1 cellular context compared by ENCODE assay signal in genomic region chr6:3380344-3381232, GRCh38.
A peak's percentile ranks its signal among the peaks of the same experiment; 100 is the strongest.
TF ChIP-seq lines count a peak whose summit lies in the region.

No MANE protein-coding gene starts in this region.

TF ChIP-seq in HepG2, 621 proteins besides CTCF, POLR2A, EP300 and RAD21 (continued from another document and continues in another):
- TF ChIP-seq, protein P1, sequence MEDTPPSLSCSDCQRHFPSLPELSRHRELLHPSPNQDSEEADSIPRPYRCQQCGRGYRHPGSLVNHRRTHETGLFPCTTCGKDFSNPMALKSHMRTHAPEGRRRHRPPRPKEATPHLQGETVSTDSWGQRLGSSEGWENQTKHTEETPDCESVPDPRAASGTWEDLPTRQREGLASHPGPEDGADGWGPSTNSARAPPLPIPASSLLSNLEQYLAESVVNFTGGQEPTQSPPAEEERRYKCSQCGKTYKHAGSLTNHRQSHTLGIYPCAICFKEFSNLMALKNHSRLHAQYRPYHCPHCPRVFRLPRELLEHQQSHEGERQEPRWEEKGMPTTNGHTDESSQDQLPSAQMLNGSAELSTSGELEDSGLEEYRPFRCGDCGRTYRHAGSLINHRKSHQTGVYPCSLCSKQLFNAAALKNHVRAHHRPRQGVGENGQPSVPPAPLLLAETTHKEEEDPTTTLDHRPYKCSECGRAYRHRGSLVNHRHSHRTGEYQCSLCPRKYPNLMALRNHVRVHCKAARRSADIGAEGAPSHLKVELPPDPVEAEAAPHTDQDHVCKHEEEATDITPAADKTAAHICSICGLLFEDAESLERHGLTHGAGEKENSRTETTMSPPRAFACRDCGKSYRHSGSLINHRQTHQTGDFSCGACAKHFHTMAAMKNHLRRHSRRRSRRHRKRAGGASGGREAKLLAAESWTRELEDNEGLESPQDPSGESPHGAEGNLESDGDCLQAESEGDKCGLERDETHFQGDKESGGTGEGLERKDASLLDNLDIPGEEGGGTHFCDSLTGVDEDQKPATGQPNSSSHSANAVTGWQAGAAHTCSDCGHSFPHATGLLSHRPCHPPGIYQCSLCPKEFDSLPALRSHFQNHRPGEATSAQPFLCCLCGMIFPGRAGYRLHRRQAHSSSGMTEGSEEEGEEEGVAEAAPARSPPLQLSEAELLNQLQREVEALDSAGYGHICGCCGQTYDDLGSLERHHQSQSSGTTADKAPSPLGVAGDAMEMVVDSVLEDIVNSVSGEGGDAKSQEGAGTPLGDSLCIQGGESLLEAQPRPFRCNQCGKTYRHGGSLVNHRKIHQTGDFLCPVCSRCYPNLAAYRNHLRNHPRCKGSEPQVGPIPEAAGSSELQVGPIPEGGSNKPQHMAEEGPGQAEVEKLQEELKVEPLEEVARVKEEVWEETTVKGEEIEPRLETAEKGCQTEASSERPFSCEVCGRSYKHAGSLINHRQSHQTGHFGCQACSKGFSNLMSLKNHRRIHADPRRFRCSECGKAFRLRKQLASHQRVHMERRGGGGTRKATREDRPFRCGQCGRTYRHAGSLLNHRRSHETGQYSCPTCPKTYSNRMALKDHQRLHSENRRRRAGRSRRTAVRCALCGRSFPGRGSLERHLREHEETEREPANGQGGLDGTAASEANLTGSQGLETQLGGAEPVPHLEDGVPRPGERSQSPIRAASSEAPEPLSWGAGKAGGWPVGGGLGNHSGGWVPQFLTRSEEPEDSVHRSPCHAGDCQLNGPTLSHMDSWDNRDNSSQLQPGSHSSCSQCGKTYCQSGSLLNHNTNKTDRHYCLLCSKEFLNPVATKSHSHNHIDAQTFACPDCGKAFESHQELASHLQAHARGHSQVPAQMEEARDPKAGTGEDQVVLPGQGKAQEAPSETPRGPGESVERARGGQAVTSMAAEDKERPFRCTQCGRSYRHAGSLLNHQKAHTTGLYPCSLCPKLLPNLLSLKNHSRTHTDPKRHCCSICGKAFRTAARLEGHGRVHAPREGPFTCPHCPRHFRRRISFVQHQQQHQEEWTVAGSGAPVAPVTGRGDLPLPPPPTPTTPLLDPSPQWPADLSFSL (CRISPR knock-in tag; IDR thresholded peaks at IDR 0.05): peak; percentile 79
- TF ChIP-seq U2AF2 (IDR thresholded peaks at IDR 0.05; ENCODE audit: low read depth, low read length) (no peak), ZNF292 (CRISPR knock-in tag; IDR thresholded peaks at IDR 0.05; ENCODE audit: borderline replicate concordance, low read depth) (no peak), GFI1 (CRISPR knock-in tag; IDR thresholded peaks at IDR 0.05; ENCODE audit: borderline replicate concordance) (peak; percentile 84), PTBP1 (IDR thresholded peaks at IDR 0.05; ENCODE audit: low read depth, low read length, poor library complexity, severe bottlenecking) (no peak), FOXJ3 (CRISPR knock-in tag; IDR thresholded peaks at IDR 0.05; ENCODE audit: borderline replicate concordance) (peak; percentile 96; the same call in 1 of the 2 replicates), ZNF441 (CRISPR knock-in tag; IDR thresholded peaks at IDR 0.05; ENCODE audit: borderline replicate concordance) (no peak), ZBTB44 (CRISPR knock-in tag; IDR thresholded peaks at IDR 0.05) (no peak), ZNF549 (CRISPR knock-in tag; IDR thresholded peaks at IDR 0.05) (no peak), TMF1 (CRISPR knock-in tag; IDR thresholded peaks at IDR 0.05; ENCODE audit: low read depth) (peak; percentile 60; the same call in 1 of the 2 replicates), HNRNPK (IDR thresholded peaks at IDR 0.05; ENCODE audit: low read depth, low read length, poor library complexity, severe bottlenecking) (no peak), ATF1 (CRISPR knock-in tag; IDR thresholded peaks at IDR 0.05) (peak; percentile 58; the same call in 1 of the 2 replicates), ZNF776 (CRISPR knock-in tag; IDR thresholded peaks at IDR 0.05) (no peak), SALL2 (CRISPR knock-in tag; IDR thresholded peaks at IDR 0.05) (no peak), ATRX (CRISPR knock-in tag; IDR thresholded peaks at IDR 0.05; ENCODE audit: borderline replicate concordance) (no peak), CBX1 (IDR thresholded peaks at IDR 0.05; ENCODE audit: low read depth) (no peak), DR1 (CRISPR knock-in tag; IDR thresholded peaks at IDR 0.05) (no peak), ARID5B (CRISPR knock-in tag; IDR thresholded peaks at IDR 0.05) (peak; percentile 94), ZIK1 (CRISPR knock-in tag; IDR thresholded peaks at IDR 0.05; ENCODE audit: borderline replicate concordance, low read depth) (no peak), ZNF766 (CRISPR knock-in tag; IDR thresholded peaks at IDR 0.05; ENCODE audit: borderline replicate concordance) (peak; percentile 72; the same call in 1 of the 2 replicates), PAWR (CRISPR knock-in tag; IDR thresholded peaks at IDR 0.05; ENCODE audit: borderline replicate concordance) (no peak), ZNF598 (CRISPR knock-in tag; IDR thresholded peaks at IDR 0.05; ENCODE audit: borderline replicate concordance) (0 out of 2 replicates have a peak, but pooled peaks have one; percentile 29)
- TF ChIP-seq, protein P2, sequence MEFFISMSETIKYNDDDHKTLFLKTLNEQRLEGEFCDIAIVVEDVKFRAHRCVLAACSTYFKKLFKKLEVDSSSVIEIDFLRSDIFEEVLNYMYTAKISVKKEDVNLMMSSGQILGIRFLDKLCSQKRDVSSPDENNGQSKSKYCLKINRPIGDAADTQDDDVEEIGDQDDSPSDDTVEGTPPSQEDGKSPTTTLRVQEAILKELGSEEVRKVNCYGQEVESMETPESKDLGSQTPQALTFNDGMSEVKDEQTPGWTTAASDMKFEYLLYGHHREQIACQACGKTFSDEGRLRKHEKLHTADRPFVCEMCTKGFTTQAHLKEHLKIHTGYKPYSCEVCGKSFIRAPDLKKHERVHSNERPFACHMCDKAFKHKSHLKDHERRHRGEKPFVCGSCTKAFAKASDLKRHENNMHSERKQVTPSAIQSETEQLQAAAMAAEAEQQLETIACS (CRISPR knock-in tag; IDR thresholded peaks at IDR 0.05): no peak
- TF ChIP-seq, protein P3, sequence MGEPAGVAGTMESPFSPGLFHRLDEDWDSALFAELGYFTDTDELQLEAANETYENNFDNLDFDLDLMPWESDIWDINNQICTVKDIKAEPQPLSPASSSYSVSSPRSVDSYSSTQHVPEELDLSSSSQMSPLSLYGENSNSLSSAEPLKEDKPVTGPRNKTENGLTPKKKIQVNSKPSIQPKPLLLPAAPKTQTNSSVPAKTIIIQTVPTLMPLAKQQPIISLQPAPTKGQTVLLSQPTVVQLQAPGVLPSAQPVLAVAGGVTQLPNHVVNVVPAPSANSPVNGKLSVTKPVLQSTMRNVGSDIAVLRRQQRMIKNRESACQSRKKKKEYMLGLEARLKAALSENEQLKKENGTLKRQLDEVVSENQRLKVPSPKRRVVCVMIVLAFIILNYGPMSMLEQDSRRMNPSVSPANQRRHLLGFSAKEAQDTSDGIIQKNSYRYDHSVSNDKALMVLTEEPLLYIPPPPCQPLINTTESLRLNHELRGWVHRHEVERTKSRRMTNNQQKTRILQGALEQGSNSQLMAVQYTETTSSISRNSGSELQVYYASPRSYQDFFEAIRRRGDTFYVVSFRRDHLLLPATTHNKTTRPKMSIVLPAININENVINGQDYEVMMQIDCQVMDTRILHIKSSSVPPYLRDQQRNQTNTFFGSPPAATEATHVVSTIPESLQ (CRISPR knock-in tag; conservative IDR thresholded peaks at IDR 0.05): 0 out of 2 replicates have a peak, but pooled peaks have one; percentile 14
- TF ChIP-seq, protein P4, sequence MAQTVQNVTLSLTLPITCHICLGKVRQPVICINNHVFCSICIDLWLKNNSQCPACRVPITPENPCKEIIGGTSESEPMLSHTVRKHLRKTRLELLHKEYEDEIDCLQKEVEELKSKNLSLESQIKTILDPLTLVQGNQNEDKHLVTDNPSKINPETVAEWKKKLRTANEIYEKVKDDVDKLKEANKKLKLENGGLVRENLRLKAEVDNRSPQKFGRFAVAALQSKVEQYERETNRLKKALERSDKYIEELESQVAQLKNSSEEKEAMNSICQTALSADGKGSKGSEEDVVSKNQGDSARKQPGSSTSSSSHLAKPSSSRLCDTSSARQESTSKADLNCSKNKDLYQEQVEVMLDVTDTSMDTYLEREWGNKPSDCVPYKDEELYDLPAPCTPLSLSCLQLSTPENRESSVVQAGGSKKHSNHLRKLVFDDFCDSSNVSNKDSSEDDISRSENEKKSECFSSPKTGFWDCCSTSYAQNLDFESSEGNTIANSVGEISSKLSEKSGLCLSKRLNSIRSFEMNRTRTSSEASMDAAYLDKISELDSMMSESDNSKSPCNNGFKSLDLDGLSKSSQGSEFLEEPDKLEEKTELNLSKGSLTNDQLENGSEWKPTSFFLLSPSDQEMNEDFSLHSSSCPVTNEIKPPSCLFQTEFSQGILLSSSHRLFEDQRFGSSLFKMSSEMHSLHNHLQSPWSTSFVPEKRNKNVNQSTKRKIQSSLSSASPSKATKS (CRISPR knock-in tag; IDR thresholded peaks at IDR 0.05): peak; percentile 86; the same call in 1 of the 2 replicates
- TF ChIP-seq, protein P5, sequence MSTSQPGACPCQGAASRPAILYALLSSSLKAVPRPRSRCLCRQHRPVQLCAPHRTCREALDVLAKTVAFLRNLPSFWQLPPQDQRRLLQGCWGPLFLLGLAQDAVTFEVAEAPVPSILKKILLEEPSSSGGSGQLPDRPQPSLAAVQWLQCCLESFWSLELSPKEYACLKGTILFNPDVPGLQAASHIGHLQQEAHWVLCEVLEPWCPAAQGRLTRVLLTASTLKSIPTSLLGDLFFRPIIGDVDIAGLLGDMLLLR (CRISPR knock-in tag; IDR thresholded peaks at IDR 0.05): no peak
- TF ChIP-seq, protein P6, sequence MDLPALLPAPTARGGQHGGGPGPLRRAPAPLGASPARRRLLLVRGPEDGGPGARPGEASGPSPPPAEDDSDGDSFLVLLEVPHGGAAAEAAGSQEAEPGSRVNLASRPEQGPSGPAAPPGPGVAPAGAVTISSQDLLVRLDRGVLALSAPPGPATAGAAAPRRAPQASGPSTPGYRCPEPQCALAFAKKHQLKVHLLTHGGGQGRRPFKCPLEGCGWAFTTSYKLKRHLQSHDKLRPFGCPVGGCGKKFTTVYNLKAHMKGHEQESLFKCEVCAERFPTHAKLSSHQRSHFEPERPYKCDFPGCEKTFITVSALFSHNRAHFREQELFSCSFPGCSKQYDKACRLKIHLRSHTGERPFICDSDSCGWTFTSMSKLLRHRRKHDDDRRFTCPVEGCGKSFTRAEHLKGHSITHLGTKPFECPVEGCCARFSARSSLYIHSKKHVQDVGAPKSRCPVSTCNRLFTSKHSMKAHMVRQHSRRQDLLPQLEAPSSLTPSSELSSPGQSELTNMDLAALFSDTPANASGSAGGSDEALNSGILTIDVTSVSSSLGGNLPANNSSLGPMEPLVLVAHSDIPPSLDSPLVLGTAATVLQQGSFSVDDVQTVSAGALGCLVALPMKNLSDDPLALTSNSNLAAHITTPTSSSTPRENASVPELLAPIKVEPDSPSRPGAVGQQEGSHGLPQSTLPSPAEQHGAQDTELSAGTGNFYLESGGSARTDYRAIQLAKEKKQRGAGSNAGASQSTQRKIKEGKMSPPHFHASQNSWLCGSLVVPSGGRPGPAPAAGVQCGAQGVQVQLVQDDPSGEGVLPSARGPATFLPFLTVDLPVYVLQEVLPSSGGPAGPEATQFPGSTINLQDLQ (CRISPR knock-in tag; IDR thresholded peaks at IDR 0.05): no peak
- TF ChIP-seq, protein P7, sequence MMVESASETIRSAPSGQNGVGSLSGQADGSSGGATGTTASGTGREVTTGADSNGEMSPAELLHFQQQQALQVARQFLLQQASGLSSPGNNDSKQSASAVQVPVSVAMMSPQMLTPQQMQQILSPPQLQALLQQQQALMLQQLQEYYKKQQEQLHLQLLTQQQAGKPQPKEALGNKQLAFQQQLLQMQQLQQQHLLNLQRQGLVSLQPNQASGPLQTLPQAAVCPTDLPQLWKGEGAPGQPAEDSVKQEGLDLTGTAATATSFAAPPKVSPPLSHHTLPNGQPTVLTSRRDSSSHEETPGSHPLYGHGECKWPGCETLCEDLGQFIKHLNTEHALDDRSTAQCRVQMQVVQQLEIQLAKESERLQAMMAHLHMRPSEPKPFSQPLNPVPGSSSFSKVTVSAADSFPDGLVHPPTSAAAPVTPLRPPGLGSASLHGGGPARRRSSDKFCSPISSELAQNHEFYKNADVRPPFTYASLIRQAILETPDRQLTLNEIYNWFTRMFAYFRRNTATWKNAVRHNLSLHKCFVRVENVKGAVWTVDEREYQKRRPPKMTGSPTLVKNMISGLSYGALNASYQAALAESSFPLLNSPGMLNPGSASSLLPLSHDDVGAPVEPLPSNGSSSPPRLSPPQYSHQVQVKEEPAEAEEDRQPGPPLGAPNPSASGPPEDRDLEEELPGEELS (CRISPR knock-in tag; IDR thresholded peaks at IDR 0.05): peak; percentile 95
